17 cellular contexts compared by ENCODE assay signal in the genomic region with DNA sequence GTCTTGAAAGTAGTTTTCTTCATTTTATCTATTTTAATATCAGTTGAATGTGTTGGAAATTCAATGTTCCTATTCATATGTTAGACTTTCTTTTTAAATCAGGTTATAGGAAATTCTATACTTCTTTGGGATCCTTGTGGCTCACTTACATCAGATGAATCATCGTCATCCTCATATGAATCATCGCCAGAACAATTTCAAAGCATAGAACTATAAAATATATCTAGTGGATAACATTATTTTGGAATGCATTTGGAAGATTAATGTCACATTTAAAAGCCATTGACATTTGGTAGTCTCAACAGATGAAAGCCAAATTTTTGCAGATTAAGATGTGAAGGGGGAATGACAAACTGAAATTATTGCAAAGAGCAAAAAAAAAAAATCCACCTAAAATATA.
A peak's percentile ranks its signal among the peaks of the same experiment; 100 is the strongest.
DNase-seq lines count a peak whose midpoint lies in the region; ATAC-seq and TF ChIP-seq lines count a peak whose summit lies in the region.
"Had no signal": no experiment of that assay in that cellular context is flagged by ENCODE, and none has a peak within 500 bp of the region (broad histone marks: within the 10 kb centered on the region; RNA-seq: fewer than 3 reads in every experiment).

No MANE protein-coding gene starts in this region.

- H3K27ac Mint-ChIP-seq in Calu3 (ENCODE audit: unreplicated experiment): peak overlapping the region; percentile 86
- H3K27ac Mint-ChIP-seq in nephron: peak overlapping the region in 2 of 3 experiments; percentile 7 to 17
- H3K27ac Mint-ChIP-seq in naive thymus-derived CD8-positive, alpha-beta T cell: no peak overlapping the region
- H3K27ac Mint-ChIP-seq: CD4-positive, alpha-beta memory T cell had no signal

- TF ChIP-seq CTCF in Calu3 (IDR thresholded peaks at IDR 0.05; ENCODE audit: unreplicated experiment): no peak
- no peak for TF ChIP-seq CTCF in cardiac fibroblast (IDR thresholded peaks at IDR 0.05; ENCODE audit: low read depth, low read length)
- TF ChIP-seq CTCF in nephron (IDR thresholded peaks at IDR 0.05; ENCODE audit: unreplicated experiment in 3 of 3): no peak

- peak overlapping the region; percentile 7 for H3K4me3 Mint-ChIP-seq in Calu3 (ENCODE audit: low read depth, unreplicated experiment)
- peak overlapping the region in 1 of 3 experiments; percentile 40 for H3K4me3 Mint-ChIP-seq in nephron
- H3K4me3 Mint-ChIP-seq in naive thymus-derived CD8-positive, alpha-beta T cell: no peak overlapping the region
- H3K4me3 Mint-ChIP-seq: CD4-positive, alpha-beta memory T cell had no signal

- no peak overlapping the region for H3K4me3 ChIP-seq in cardiac fibroblast (replicated peaks in 1 of 2; ENCODE audit: low read depth in 2 of 2, low read length in 2 of 2)
- H3K4me3 ChIP-seq: coronary artery, heart right ventricle, lung had no signal

- no TSS peak for BruUV-seq in Calu3 (replicated peaks; lab: Mats Ljungman, UMichigan)

- H3K4me1 Mint-ChIP-seq in Calu3 (ENCODE audit: low read depth, unreplicated experiment) (peaks cover 12% of the 10 kb centered on the region), nephron (peaks cover 12% of the 10 kb centered on the region)
- H3K4me1 Mint-ChIP-seq in naive thymus-derived CD8-positive, alpha-beta T cell: peaks cover 0 to 23% (median 7%) of the 10 kb centered on the region in 4 donors

- POLR2A ChIA-PET in naive thymus-derived CD8-positive, alpha-beta T cell (lab: Charles Lee): no interaction called here

- CTCF ChIA-PET in Calu3 (lab: Charles Lee): no interaction called here

- H3K9me3 Mint-ChIP-seq in Calu3 (ENCODE audit: low read depth, unreplicated experiment) (peaks cover 9% of the 10 kb centered on the region), nephron (peaks cover 18% of the 10 kb centered on the region)
- H3K9me3 Mint-ChIP-seq in naive thymus-derived CD8-positive, alpha-beta T cell: peaks cover 0 to 11% (median 4%) of the 10 kb centered on the region in 9 donors

- intact Hi-C loops in Calu3 (cut with micrococcal nuclease; ENCODE audit: unreplicated experiment): no loop called here

- H3K36me3 Mint-ChIP-seq in Calu3 (ENCODE audit: insufficient read depth, unreplicated experiment): peaks cover 36% of the 10 kb centered on the region
- no peaks in the 10 kb centered on the region for H3K36me3 Mint-ChIP-seq in nephron (ENCODE audit: low read depth)
- no peaks in the 10 kb centered on the region for H3K36me3 Mint-ChIP-seq in naive thymus-derived CD8-positive, alpha-beta T cell

- H3K27me3 Mint-ChIP-seq in Calu3 (ENCODE audit: unreplicated experiment): no peaks in the 10 kb centered on the region
- no peaks in the 10 kb centered on the region for H3K27me3 Mint-ChIP-seq in nephron (ENCODE audit: low read depth)
- H3K27me3 Mint-ChIP-seq in naive thymus-derived CD8-positive, alpha-beta T cell: peaks cover 0 to 2% (median 0%) of the 10 kb centered on the region in 5 donors

- ATAC-seq in GM18870 (IDR thresholded peaks at IDR 0.05; ENCODE audit: unreplicated experiment) (no peak), HG03139 (IDR thresholded peaks at IDR 0.05; ENCODE audit: unreplicated experiment) (no peak)
- no peak for ATAC-seq in naive thymus-derived CD8-positive, alpha-beta T cell
- ATAC-seq: heart right ventricle had no signal

- DNase-seq in Calu3 (no peak), NCI-H460 (ENCODE audit: extremely low read depth, low read depth) (peak; percentile 42), cardiac fibroblast (ENCODE audit: low read depth in 2 of 2) (peak; percentile 53 to 80)
- no peak for DNase-seq in activated CD4-positive, alpha-beta T cell treated with anti-CD3 and anti-CD28 coated beads for 4 hours
- DNase-seq in naive thymus-derived CD8-positive, alpha-beta T cell: no peak
- DNase-seq: activated CD4-positive, alpha-beta T cell treated with anti-CD3 and anti-CD28 coated beads, Interleukin-2, amount 50 U/mL, for 1 hour; activated gamma-delta T cell; CD4-positive, alpha-beta memory T cell; heart right ventricle; NCI-H1436 treated with DMSO at 0.1 percent for 48 hours; posterior cingulate gyrus; substantia nigra had no signal

Comparison
In these comparisons a context has a peak if more than half of its experiments do, and no peak if none do; other contexts are left out.
1. DNase-seq: peak in NCI-H460 (single experiment) and cardiac fibroblast (2 of 2); none in Calu3 (single experiment), activated CD4-positive, alpha-beta T cell treated with anti-CD3 and anti-CD28 coated beads for 4 hours (0 of 2) and naive thymus-derived CD8-positive, alpha-beta T cell (0 of 10).
2. H3K27ac Mint-ChIP-seq: peak in Calu3 (single experiment) and nephron (2 of 3); none in naive thymus-derived CD8-positive, alpha-beta T cell (0 of 10).